Comparison of ENCODE assay signal across 19 cellular contexts in genomic region chr1:64969305-64970066, GRCh38. TPM values are rescaled to one million over a fixed set of nuclear protein-coding genes. Genes with fewer than 3 reads are reported as not detected.
DNase-seq lines count a peak whose midpoint lies in the region; ATAC-seq, FAIRE-seq and TF ChIP-seq lines count a peak whose summit lies in the region.
"Had no signal": no experiment of that assay in that cellular context is flagged by ENCODE, and none has a peak within 500 bp of the region (broad histone marks: within the 10 kb centered on the region; RNA-seq: fewer than 3 reads in every experiment).

No MANE protein-coding gene starts in this region.

- POLR2A ChIA-PET in WTC11 (lab: Charles Lee), result no interaction called here

- ATAC-seq in WTC11 (no peak), HG03521 (IDR thresholded peaks at IDR 0.05; ENCODE audit: unreplicated experiment) (no peak), pancreas (no peak)
- ATAC-seq: activated CD8-positive, alpha-beta T cell treated with anti-CD3 and anti-CD28 coated beads, Interleukin-2, amount 10 ng/mL, durations not matched to agents 7 days and 5 days; left ventricle myocardium superior had no signal

- H3K9ac ChIP-seq in BLaER1, result no peak overlapping the region

- H3K4me1 ChIP-seq in BLaER1 (peaks cover 34% of the 10 kb centered on the region), pancreas (peaks cover 6 to 11% (median 9%) of the 10 kb centered on the region in 3 donors)

- no peak overlapping the region for H3K27ac ChIP-seq in BLaER1
- no peak overlapping the region for H3K27ac ChIP-seq in pancreas
- H3K27ac ChIP-seq: ovary had no signal

- TF ChIP-seq CTCF in HFFc6 (IDR thresholded peaks at IDR 0.05) (peak; percentile 24; the same call in 1 of the 2 replicates), WTC11 (IDR thresholded peaks at IDR 0.05) (no peak), pancreas (IDR thresholded peaks at IDR 0.05) (no peak)

- no peaks in the 10 kb centered on the region for H3K36me3 Mint-ChIP-seq in HFFc6 (ENCODE audit: low read depth)
- no peaks in the 10 kb centered on the region for H3K36me3 Mint-ChIP-seq in WTC11

- no peak for FAIRE-seq in pancreas (lab: Jason Lieb, UNC)

- H3K27ac Mint-ChIP-seq in HFFc6, result no peak overlapping the region
- H3K27ac Mint-ChIP-seq in WTC11, result peak overlapping the region; percentile 54; the same call in 1 of the 2 replicates
- H3K27ac Mint-ChIP-seq: activated CD8-positive, alpha-beta T cell treated with anti-CD3 and anti-CD28 coated beads, Interleukin-2, amount 10 ng/mL, durations not matched to agents 7 days and 5 days; B cell had no signal

- CTCF ChIA-PET in WTC11 (lab: Charles Lee), result interaction anchor here (0.7 kb wide), 1 partner anchor 97 kb away, joined by 4 read pairs; no protein-coding TSS in a partner anchor

- H4K20me1 ChIP-seq in BLaER1, result peaks cover 17% of the 10 kb centered on the region

- intact Hi-C loops in pancreas (cut with DNase I), result no loop called here

- H3K36me3 ChIP-seq in BLaER1 (no peaks in the 10 kb centered on the region), pancreas (no peaks in the 10 kb centered on the region)
- H3K36me3 ChIP-seq: ovary had no signal

- H3K4me3 Mint-ChIP-seq in HFFc6 (no peak overlapping the region), WTC11 (no peak overlapping the region)
- H3K4me3 Mint-ChIP-seq: activated CD8-positive, alpha-beta T cell treated with anti-CD3 and anti-CD28 coated beads, Interleukin-2, amount 10 ng/mL, durations not matched to agents 7 days and 5 days; B cell had no signal

- H3K27me3 Mint-ChIP-seq in HFFc6 (ENCODE audit: insufficient read depth), result peaks cover 2% of the 10 kb centered on the region; the same call in 1 of the 2 replicates
- H3K27me3 Mint-ChIP-seq in WTC11 (ENCODE audit: low read depth), result peaks cover 22% of the 10 kb centered on the region
- H3K27me3 Mint-ChIP-seq: B cell had no signal

- no peaks in the 10 kb centered on the region for H3K9me3 ChIP-seq in BLaER1
- H3K9me3 ChIP-seq in pancreas, result no peaks in the 10 kb centered on the region
- H3K9me3 ChIP-seq: ovary had no signal

- H3K9me3 Mint-ChIP-seq in HFFc6 (no peaks in the 10 kb centered on the region), WTC11 (no peaks in the 10 kb centered on the region)

- peak overlapping the region; percentile 24 for H3K4me2 ChIP-seq in BLaER1

- H3K4me1 Mint-ChIP-seq in HFFc6 (ENCODE audit: low read depth) (peaks cover 21% of the 10 kb centered on the region), WTC11 (peaks cover 16% of the 10 kb centered on the region)

- 69 to 73% methylated on average over 9 of the region's 9 CpGs for WGBS in pancreas, 2 donors

- H3K27me3 ChIP-seq in BLaER1 (no peaks in the 10 kb centered on the region), pancreas (no peaks in the 10 kb centered on the region)
- H3K27me3 ChIP-seq: ovary had no signal

- DNase-seq in HFFc6 (no peak), WTC11 (ENCODE audit: low spot score) (no peak), kidney tubule cell (ENCODE audit: low spot score) (peak; percentile 46), occipital lobe (lab: John Stamatoyannopoulos, UW) (no peak), SW 1271 (lab: John Stamatoyannopoulos, UW) (no peak), pancreas (no peak)
- DNase-seq: activated CD8-positive, alpha-beta T cell treated with anti-CD3 and anti-CD28 coated beads, Interleukin-2, amount 10 ng/mL, durations not matched to agents 7 days and 5 days; central memory CD4-positive, alpha-beta T cell; effector memory CD4-positive, alpha-beta T cell; Karpas-422; left ventricle myocardium superior; NCI-H1694 treated with DMSO at 0.1 percent for 48 hours; NCI-H524; ovary; stimulated activated CD4-positive, alpha-beta T cell treated with anti-CD3 and anti-CD28 coated beads, Interleukin-4, amount 100 ng/mL, for 24 hours; stimulated activated CD8-positive, alpha-beta memory T cell treated with anti-CD3 and anti-CD28 coated beads, Interleukin-4, amount 100 ng/mL, for 48 hours had no signal

- no peak overlapping the region for H3K4me3 ChIP-seq in BLaER1
- H3K4me3 ChIP-seq in pancreas, result no peak overlapping the region
- H3K4me3 ChIP-seq: ovary had no signal

TF ChIP-seq in WTC11, 78 proteins besides CTCF, POLR2A, EP300 and RAD21:
- TF ChIP-seq ERG (CRISPR knock-in tag; IDR thresholded peaks at IDR 0.05) (no peak), ZSCAN18 (CRISPR knock-in tag; IDR thresholded peaks at IDR 0.05) (no peak)

RNA-seq across cellular contexts. Expression of gene JAK1, which starts 3.1 kb away (rescaled TPM):
- 100 to 1,000 TPM in 2 of 6 experiments, 10 to 100 TPM in 4; 90.0 to 104 (median 98.3) TPM for total RNA-seq in HFFc6 (2021; fragmentation: NEBNext Ultra II Directional; extraction: Animal tissue kit (Norgen Biotek cat#: 25700))
- total RNA-seq in WTC11 (2021) (21.1 to 28.2 TPM (median 27.8 TPM) in 3 replicates), occipital lobe (56.0 TPM), pancreas (10 to 100 TPM; 44.3 to 89.8 (median 54.4) TPM)
- 10 to 100 TPM; 15.5 to 26.5 TPM for polyA plus RNA-seq in pancreas
